ENCODE assay signal across 1 cellular context in genomic region chr9:38030658-38031057, GRCh38.
TF ChIP-seq lines count a peak whose summit lies in the region.

No MANE protein-coding gene starts in this region.

TF ChIP-seq in K562, 482 proteins besides CTCF, POLR2A, EP300 and RAD21 (continued from another document):
- TF ChIP-seq HDAC2 (IDR thresholded peaks at IDR 0.05) (peak; percentile 52; the same call in 1 of the 2 replicates), HDAC1 (IDR thresholded peaks at IDR 0.05) (no peak), ZNF551 (CRISPR knock-in tag; IDR thresholded peaks at IDR 0.05) (no peak), FOXO4 (CRISPR knock-in tag; IDR thresholded peaks at IDR 0.05) (no peak), CHD4 (IDR thresholded peaks at IDR 0.05; ENCODE audit: insufficient read depth, insufficient replicate concordance, low read depth, low read length, poor library complexity, severe bottlenecking) (peak; percentile 81), HMGXB4 (CRISPR knock-in tag; IDR thresholded peaks at IDR 0.05) (no peak), ZNF239 (CRISPR knock-in tag; IDR thresholded peaks at IDR 0.05) (no peak)
TF ChIP-seq in K562: peak in this region for 9.
